ENCODE assay signal across 18 cellular contexts in genomic region chr22:20582171-20582511, GRCh38.
DNase-seq lines count a peak whose midpoint lies in the region; ATAC-seq and TF ChIP-seq lines count a peak whose summit lies in the region.
"Had no signal": no experiment of that assay in that cellular context is flagged by ENCODE, and none has a peak within 500 bp of the region (broad histone marks: within the 10 kb centered on the region; RNA-seq: fewer than 3 reads in every experiment).

No MANE protein-coding gene starts in this region.

- H3K4me3 Mint-ChIP-seq in activated T-cell treated with anti-CD3 and anti-CD28 coated beads, Interleukin-2, amount 50 U/mL, for 24 hours, result no peak overlapping the region
- no peak overlapping the region for H3K4me3 Mint-ChIP-seq in activated T-cell treated with anti-CD3 and anti-CD28 coated beads, Interleukin-2, amount 50 U/mL, for 4 hours
- no peak overlapping the region for H3K4me3 Mint-ChIP-seq in stimulated activated effector memory CD8-positive, alpha-beta T cell treated with anti-CD3 and anti-CD28 coated beads, Interleukin-12 subunit alpha, Interleukin-12 subunit beta, amount 100 ng/mL, for 72 hours

- POLR2A ChIA-PET in RWPE1 (lab: Yijun Ruan, JAX; ENCODE audit: low non-redundant PET), result no interaction called here

- peaks cover 94% of the 10 kb centered on the region for H3K36me3 ChIP-seq in lower lobe of right lung

- H3K27me3 Mint-ChIP-seq in activated T-cell treated with anti-CD3 and anti-CD28 coated beads, Interleukin-2, amount 50 U/mL, for 24 hours, result no peaks in the 10 kb centered on the region
- no peaks in the 10 kb centered on the region for H3K27me3 Mint-ChIP-seq in activated T-cell treated with anti-CD3 and anti-CD28 coated beads, Interleukin-2, amount 50 U/mL, for 4 hours (ENCODE audit: low read depth)

- no peaks in the 10 kb centered on the region for H3K27me3 ChIP-seq in lower lobe of right lung (ENCODE audit: low read depth)
- H3K27me3 ChIP-seq: SJCRH30 had no signal

- intact Hi-C loops in lower lobe of right lung (cut with DNase I), result no loop called here

- TF ChIP-seq CTCF in RWPE1 (conservative IDR thresholded peaks at IDR 0.05; ENCODE audit: low read depth) (no peak), lower lobe of right lung (IDR thresholded peaks at IDR 0.05) (no peak)

- DNase-seq in activated T-cell treated with anti-CD3 and anti-CD28 coated beads, Interleukin-2, amount 50 U/mL, for 24 hours, result peak; percentile 23
- DNase-seq in activated T-cell treated with anti-CD3 and anti-CD28 coated beads, Interleukin-2, amount 50 U/mL, for 4 hours, result no peak
- DNase-seq in RWPE1 (ENCODE audit: low spot score) (no peak), lower lobe of right lung (peak; percentile 42), dermis blood vessel endothelial cell (no peak)
- DNase-seq in stimulated activated effector memory CD8-positive, alpha-beta T cell treated with anti-CD3 and anti-CD28 coated beads, Interleukin-12 subunit alpha, Interleukin-12 subunit beta, amount 100 ng/mL, for 72 hours (ENCODE audit: low spot score in 2 of 2), result no peak
- DNase-seq: DMS153; DND-41; KG1; MM.1S; NCI-H2029; NCI-H446; NCI-H82; NK-92 treated with Interleukin-12 subunit alpha and Interleukin-12 subunit beta, amount 100 ng/mL, for 24 hours; PC-3 had no signal

- peak overlapping the region; percentile 99 for H3K27ac ChIP-seq in RWPE1
- no peak overlapping the region for H3K27ac ChIP-seq in lower lobe of right lung
- H3K27ac ChIP-seq: SJCRH30 had no signal

- no peaks in the 10 kb centered on the region for H3K9me3 Mint-ChIP-seq in activated T-cell treated with anti-CD3 and anti-CD28 coated beads, Interleukin-2, amount 50 U/mL, for 24 hours
- no peaks in the 10 kb centered on the region for H3K9me3 Mint-ChIP-seq in activated T-cell treated with anti-CD3 and anti-CD28 coated beads, Interleukin-2, amount 50 U/mL, for 4 hours
- H3K9me3 Mint-ChIP-seq in stimulated activated effector memory CD8-positive, alpha-beta T cell treated with anti-CD3 and anti-CD28 coated beads, Interleukin-12 subunit alpha, Interleukin-12 subunit beta, amount 100 ng/mL, for 72 hours, result no peaks in the 10 kb centered on the region

- no peak overlapping the region for H3K4me3 ChIP-seq in lower lobe of right lung
- H3K4me3 ChIP-seq: SJCRH30 had no signal

- peaks cover 27% of the 10 kb centered on the region for H3K4me1 Mint-ChIP-seq in activated T-cell treated with anti-CD3 and anti-CD28 coated beads, Interleukin-2, amount 50 U/mL, for 24 hours (ENCODE audit: low read depth)
- H3K4me1 Mint-ChIP-seq in activated T-cell treated with anti-CD3 and anti-CD28 coated beads, Interleukin-2, amount 50 U/mL, for 4 hours (ENCODE audit: low read depth), result peaks cover 21% of the 10 kb centered on the region
- peaks cover 29% of the 10 kb centered on the region for H3K4me1 Mint-ChIP-seq in stimulated activated effector memory CD8-positive, alpha-beta T cell treated with anti-CD3 and anti-CD28 coated beads, Interleukin-12 subunit alpha, Interleukin-12 subunit beta, amount 100 ng/mL, for 72 hours

- H3K27ac Mint-ChIP-seq in activated T-cell treated with anti-CD3 and anti-CD28 coated beads, Interleukin-2, amount 50 U/mL, for 24 hours, result no peak overlapping the region
- peak overlapping the region; percentile 23 for H3K27ac Mint-ChIP-seq in stimulated activated effector memory CD8-positive, alpha-beta T cell treated with anti-CD3 and anti-CD28 coated beads, Interleukin-12 subunit alpha, Interleukin-12 subunit beta, amount 100 ng/mL, for 72 hours

- H3K4me1 ChIP-seq in lower lobe of right lung, result peaks cover 24% of the 10 kb centered on the region
- H3K4me1 ChIP-seq: SJCRH30 had no signal

- ATAC-seq in activated T-cell treated with anti-CD3 and anti-CD28 coated beads, Interleukin-2, amount 50 U/mL, for 4 hours, result no peak
- ATAC-seq in lower lobe of right lung (no peak), GM19463 (IDR thresholded peaks at IDR 0.05; ENCODE audit: unreplicated experiment) (no peak)
- ATAC-seq in stimulated activated effector memory CD8-positive, alpha-beta T cell treated with anti-CD3 and anti-CD28 coated beads, Interleukin-12 subunit alpha, Interleukin-12 subunit beta, amount 100 ng/mL, for 72 hours, result no peak
- ATAC-seq: PC-3, Right ventricle myocardium inferior had no signal

- H3K36me3 Mint-ChIP-seq in activated T-cell treated with anti-CD3 and anti-CD28 coated beads, Interleukin-2, amount 50 U/mL, for 24 hours (ENCODE audit: low read depth), result peaks cover 94% of the 10 kb centered on the region
- H3K36me3 Mint-ChIP-seq in activated T-cell treated with anti-CD3 and anti-CD28 coated beads, Interleukin-2, amount 50 U/mL, for 4 hours (ENCODE audit: insufficient read depth), result peaks cover 24% of the 10 kb centered on the region
- peaks cover 95% of the 10 kb centered on the region for H3K36me3 Mint-ChIP-seq in stimulated activated effector memory CD8-positive, alpha-beta T cell treated with anti-CD3 and anti-CD28 coated beads, Interleukin-12 subunit alpha, Interleukin-12 subunit beta, amount 100 ng/mL, for 72 hours

- CTCF ChIA-PET in RWPE1 (lab: Yijun Ruan, JAX), result no interaction called here

- no peaks in the 10 kb centered on the region for H3K9me3 ChIP-seq in lower lobe of right lung
- H3K9me3 ChIP-seq: SJCRH30 had no signal

Comparison
In these comparisons a context has a peak if more than half of its experiments do, and no peak if none do; other contexts are left out.
1. DNase-seq: peak in activated T-cell treated with anti-CD3 and anti-CD28 coated beads, Interleukin-2, amount 50 U/mL, for 24 hours (single experiment) and lower lobe of right lung (single experiment); none in activated T-cell treated with anti-CD3 and anti-CD28 coated beads, Interleukin-2, amount 50 U/mL, for 4 hours (single experiment), RWPE1 (single experiment), stimulated activated effector memory CD8-positive, alpha-beta T cell treated with anti-CD3 and anti-CD28 coated beads, Interleukin-12 subunit alpha, Interleukin-12 subunit beta, amount 100 ng/mL, for 72 hours (0 of 2) and dermis blood vessel endothelial cell (single experiment).